7 cellular contexts compared by ENCODE assay signal in genomic region chr10:116094356-116094755, GRCh38.
"Had no signal": no experiment of that assay in that cellular context is flagged by ENCODE, and none has a peak within 500 bp of the region (broad histone marks: within the 10 kb centered on the region; RNA-seq: fewer than 3 reads in every experiment).

No MANE protein-coding gene starts in this region.

- H3K27ac ChIP-seq: HL-60, KMS-11 had no signal

- H3K4me3 ChIP-seq: K562 had no signal

- DNase-seq: IMR-90, KBM-7, KG1 had no signal

- ATAC-seq: HepG2, K562 had no signal
